Comparison of ENCODE assay signal across 8 cellular contexts in genomic region chr9:132669636-132670358, GRCh38.
DNase-seq lines count a peak whose midpoint lies in the region; ATAC-seq and TF ChIP-seq lines count a peak whose summit lies in the region.

Gene DDX31, minus strand, starts transcription at chr9:132669983. Its CDS starts 49 bp downstream, at chr9:132669934.

- peak within 1 kb of the TSS; percentile 97 for H3K27ac ChIP-seq in layer of hippocampus (ENCODE audit: low read depth, low read length)

- TF ChIP-seq CTCF in choroid plexus epithelial cell (conservative IDR thresholded peaks at IDR 0.05; ENCODE audit: low read depth, low read length) = no peak

- in situ Hi-C loops in ACHN (cut with HindIII; ENCODE audit: low pct_ligation_motif_present, low pct_unique_long_range_greater_than_20kb, low sequenced_read_pairs) = no loop called here

- H3K4me3 ChIP-seq in choroid plexus epithelial cell (ENCODE audit: low read depth, low read length) = peak within 1 kb of the TSS; percentile 94

- DNase-seq in ACHN = peak; percentile 68
- DNase-seq in NCI-H345 treated with DMSO at 0.1 percent for 48 hours (lab: John Stamatoyannopoulos, UW; ENCODE audit: unreplicated experiment) = peak; percentile 41
- peak; percentile 84 to 89 for DNase-seq in activated CD4-positive, alpha-beta T cell treated with anti-CD3 and anti-CD28 coated beads for 4 hours
- peak; percentile 82 for DNase-seq in choroid plexus epithelial cell (ENCODE audit: low read depth)
- DNase-seq in stimulated activated CD4-positive, alpha-beta T cell treated with anti-CD3 and anti-CD28 coated beads, Interleukin-1b, Interleukin-23, amount 100 ng/mL, for 1 hour (ENCODE audit: low read depth in 2 of 2) = peak; percentile 63 to 66

- ATAC-seq in GM18858 (IDR thresholded peaks at IDR 0.05; ENCODE audit: unreplicated experiment) (peak; percentile 36), HG03095 (IDR thresholded peaks at IDR 0.05; ENCODE audit: unreplicated experiment) (peak; percentile 61)

- H3K27me3 ChIP-seq in layer of hippocampus (ENCODE audit: control insufficient read depth, insufficient read depth, low read length) = no peaks in the 10 kb centered on the region

Comparison
In these comparisons a context has a peak if more than half of its experiments do, and no peak if none do; other contexts are left out.
1. Peak in every context shown above with its lines: DNase-seq, ATAC-seq, H3K4me3 ChIP-seq and H3K27ac ChIP-seq.